ENCODE assay signal across 8 cellular contexts in genomic region chr19:37370880-37371661, GRCh38. TPM values are rescaled to one million over a fixed set of nuclear protein-coding genes. Genes with fewer than 3 reads are reported as not detected.
DNase-seq lines count a peak whose midpoint lies in the region; ATAC-seq, FAIRE-seq and TF ChIP-seq lines count a peak whose summit lies in the region.

ZNF527 (plus strand) TSS chr19:37371099; CDS start chr19:37374199, 3,100 bp downstream.

- TF ChIP-seq CTCF in BJ (IDR thresholded peaks at IDR 0.05; ENCODE audit: insufficient read depth, low read depth, low read length), result 0 out of 2 replicates have a peak, but pooled peaks have one; percentile 10
- TF ChIP-seq CTCF in coronary artery (IDR thresholded peaks at IDR 0.05), result no peak

- CTCF ChIA-PET in BJ (lab: Yijun Ruan, JAX), result interaction anchor here (0.7 kb wide), 1 partner anchor 224 kb away, joined by 3 read pairs; the partner anchor contains the start of genes ZNF540 and ZNF571

- DNase-seq in BJ (ENCODE audit: low read depth), result peak; percentile 83
- DNase-seq in GM19239 (ENCODE audit: insufficient read length, low spot score), result peak; percentile 88
- peak; percentile 99 for DNase-seq in NCI-H524 (lab: John Stamatoyannopoulos, UW)
- DNase-seq in activated CD4-positive, alpha-beta T cell treated with anti-CD3 and anti-CD28 coated beads, Interleukin-2, amount 10 ng/mL, durations not matched to agents 24 days and 14 days, result peak; percentile 99
- DNase-seq in coronary artery (ENCODE audit: low spot score), result peak; percentile 98
- peak; percentile 87 to 95 (median 94) for DNase-seq in stimulated activated CD4-positive, alpha-beta T cell treated with anti-CD3 and anti-CD28 coated beads, Interleukin-1b, Interleukin-23, amount 100 ng/mL, for 24 hours (ENCODE audit: low read depth in 4 of 4, low spot score in 1 of 4)

- H3K27me3 Mint-ChIP-seq in activated CD4-positive, alpha-beta T cell treated with anti-CD3 and anti-CD28 coated beads, Interleukin-2, amount 10 ng/mL, durations not matched to agents 24 days and 14 days, result no peaks in the 10 kb centered on the region

- peaks cover 9% of the 10 kb centered on the region for H3K4me1 Mint-ChIP-seq in activated CD4-positive, alpha-beta T cell treated with anti-CD3 and anti-CD28 coated beads, Interleukin-2, amount 10 ng/mL, durations not matched to agents 24 days and 14 days

- H3K36me3 ChIP-seq in BJ (ENCODE audit: control insufficient read depth, insufficient read depth, low read length), result peaks cover 3% of the 10 kb centered on the region; the same call in 1 of the 2 replicates

- peak within 1 kb of the TSS; percentile 91 for H3K27ac Mint-ChIP-seq in activated CD4-positive, alpha-beta T cell treated with anti-CD3 and anti-CD28 coated beads, Interleukin-2, amount 10 ng/mL, durations not matched to agents 24 days and 14 days

- ATAC-seq in HG03442 (IDR thresholded peaks at IDR 0.05; ENCODE audit: unreplicated experiment), result peak; percentile 96

- peak; percentile 99 for FAIRE-seq in GM19239 (lab: Jason Lieb, UNC)

- H3K27me3 ChIP-seq in BJ (ENCODE audit: control insufficient read depth, insufficient read depth, low read length), result no peaks in the 10 kb centered on the region
- no peaks in the 10 kb centered on the region for H3K27me3 ChIP-seq in layer of hippocampus (ENCODE audit: control insufficient read depth, insufficient read depth, low read length)

- H3K4me3 Mint-ChIP-seq in activated CD4-positive, alpha-beta T cell treated with anti-CD3 and anti-CD28 coated beads, Interleukin-2, amount 10 ng/mL, durations not matched to agents 24 days and 14 days, result peak within 1 kb of the TSS; percentile 94

- H3K27ac ChIP-seq in coronary artery (peak within 1 kb of the TSS; percentile 85 to 95), layer of hippocampus (ENCODE audit: low read depth, low read length) (peak within 1 kb of the TSS; percentile 86)

- peaks cover 15% of the 10 kb centered on the region for H3K9me3 Mint-ChIP-seq in activated CD4-positive, alpha-beta T cell treated with anti-CD3 and anti-CD28 coated beads, Interleukin-2, amount 10 ng/mL, durations not matched to agents 24 days and 14 days

- H3K4me3 ChIP-seq in BJ (ENCODE audit: low read depth, low read length) (peak within 1 kb of the TSS; percentile 55), coronary artery (peak within 1 kb of the TSS; percentile 85)

- intact Hi-C loops in activated CD4-positive, alpha-beta T cell treated with anti-CD3 and anti-CD28 coated beads, Interleukin-2, amount 10 ng/mL, durations not matched to agents 24 days and 14 days (cut with micrococcal nuclease), result loop anchor here (1.0 to 10.0 kb wide), 9 partner anchors 54 to 1156 kb away; partner anchors contain the start of genes ZNF146, ZNF383, ZNF540 and ZNF565

- H3K36me3 Mint-ChIP-seq in activated CD4-positive, alpha-beta T cell treated with anti-CD3 and anti-CD28 coated beads, Interleukin-2, amount 10 ng/mL, durations not matched to agents 24 days and 14 days (ENCODE audit: low read depth), result peaks cover 12% of the 10 kb centered on the region

- POLR2A ChIA-PET in BJ (lab: Charles Lee), result no interaction called here

RNA-seq across cellular contexts. Expression of gene ZNF527, which starts in this region (rescaled TPM):
- 1.9 and 3.1 TPM in 2 replicates for polyA plus RNA-seq in BJ (2011; rRNA removed)
- polyA minus RNA-seq in BJ (2011; rRNA and poly(A)+ RNA removed), result 2.0 and 4.2 TPM in 2 replicates
- 3.5 and 4.9 TPM in 2 replicates for total RNA-seq in activated CD4-positive, alpha-beta T cell treated with anti-CD3 and anti-CD28 coated beads, Interleukin-2, amount 10 ng/mL, durations not matched to agents 24 days and 14 days

Comparison
In these comparisons a context has a peak if more than half of its experiments do, and no peak if none do; other contexts are left out.
1. Peak in every context shown above with its lines: DNase-seq, ATAC-seq, H3K4me3 ChIP-seq and H3K27ac ChIP-seq.